ENCODE assay signal across 28 cellular contexts in the genomic region with DNA sequence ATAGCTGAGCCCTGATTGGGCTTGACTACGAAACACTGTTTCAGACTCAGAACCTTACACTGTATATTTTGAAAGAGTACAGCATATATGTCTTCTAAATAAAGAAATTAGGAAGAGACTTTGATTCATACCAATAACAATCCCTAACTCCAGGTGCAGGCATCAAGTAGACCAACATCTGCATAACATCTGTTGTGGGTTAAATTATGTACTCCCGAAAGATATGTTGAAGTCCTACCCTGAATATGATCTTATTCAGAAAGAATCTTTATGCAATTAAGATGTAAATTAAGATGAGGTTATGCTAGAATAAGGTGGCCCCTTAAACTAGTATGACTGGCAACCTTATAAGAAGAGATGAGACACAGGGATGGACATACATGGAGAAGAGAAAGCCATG.
"Had no signal": no experiment of that assay in that cellular context is flagged by ENCODE, and none has a peak within 500 bp of the region (broad histone marks: within the 10 kb centered on the region; RNA-seq: fewer than 3 reads in every experiment).

No MANE protein-coding gene starts in this region.

- H3K36me3 ChIP-seq: ascending aorta, cardiac muscle cell, SJCRH30, WERI-Rb-1 had no signal

- H3K9me3 ChIP-seq: ascending aorta, SJCRH30 had no signal

- H3K27me3 ChIP-seq: ascending aorta, cardiac muscle cell, SJCRH30 had no signal

- ATAC-seq: activated CD8-positive, alpha-beta T cell treated with anti-CD3 and anti-CD28 coated beads for 36 hours; activated T-cell treated with anti-CD3 and anti-CD28 coated beads, Interleukin-2, amount 50 U/mL, for 72 hours; activated T-helper 17 cell treated with anti-CD3 and anti-CD28 coated beads, Interleukin-2, amount 50 U/mL, for 72 hours; Panc1 had no signal

- H3K4me1 ChIP-seq: ascending aorta, SJCRH30 had no signal

- H3K4me3 ChIP-seq: ascending aorta, cardiac muscle cell, SJCRH30, SK-N-MC had no signal

- DNase-seq: activated CD4-positive, alpha-beta T cell treated with anti-CD3 and anti-CD28 coated beads for 1 hour; activated CD4-positive, alpha-beta T cell treated with anti-CD3 and anti-CD28 coated beads for 48 hours; activated CD4-positive, alpha-beta T cell treated with anti-CD3 and anti-CD28 coated beads, Interleukin-2, amount 50 U/mL, for 4 hours; activated CD4-positive, CD25-positive, alpha-beta regulatory T cell; activated CD8-positive, alpha-beta T cell treated with anti-CD3 and anti-CD28 coated beads for 36 hours; activated effector memory CD4-positive, alpha-beta T cell treated with anti-CD3 and anti-CD28 coated beads, Interleukin-2, amount 50 U/mL, for 16 hours; activated naive CD4-positive, alpha-beta T cell; activated naive CD4-positive, alpha-beta T cell treated with anti-CD3 and anti-CD28 coated beads, Interleukin-2, amount 50 U/mL, for 16 hours; activated naive CD8-positive, alpha-beta T cell treated with anti-CD3 and anti-CD28 coated beads for 36 hours; activated T-cell treated with anti-CD3 and anti-CD28 coated beads, Interleukin-2, amount 50 U/mL, for 1 hour; activated T-cell treated with anti-CD3 and anti-CD28 coated beads, Interleukin-2, amount 50 U/mL, for 72 hours; amygdala; NCI-H1105; NCI-H1436; NCI-H1694; NCI-H1930; NCI-H2081 treated with DMSO at 0.1 percent for 48 hours; NCI-H345; NCI-H524 treated with DMSO at 0.1 percent for 48 hours; SHP77; SJCRH30; T1000; WERI-Rb-1 had no signal

- H3K27ac ChIP-seq: ascending aorta, cardiac muscle cell, SJCRH30, SK-N-MC, WERI-Rb-1 had no signal
